1 cellular context compared by ENCODE assay signal in genomic region chr4:127997534-127998388, GRCh38.
TF ChIP-seq lines count a peak whose summit lies in the region.

No MANE protein-coding gene starts in this region.

TF ChIP-seq in H1, 55 proteins besides CTCF, POLR2A, EP300 and RAD21:
- no peak for TF ChIP-seq HDAC6 (IDR thresholded peaks at IDR 0.05; ENCODE audit: low read depth, low read length)
- TF ChIP-seq SRF (IDR thresholded peaks at IDR 0.05; ENCODE audit: low read depth, low read length): no peak
- no peak for TF ChIP-seq JUN (IDR thresholded peaks at IDR 0.05; ENCODE audit: low read depth, low read length)
